28 cellular contexts compared by ENCODE assay signal in genomic region chr12:90947869-90948268, GRCh38. TPM values are rescaled to one million over a fixed set of nuclear protein-coding genes. Genes with fewer than 3 reads are reported as not detected.
"Had no signal": no experiment of that assay in that cellular context is flagged by ENCODE, and none has a peak within 500 bp of the region (broad histone marks: within the 10 kb centered on the region; RNA-seq: fewer than 3 reads in every experiment).

No MANE protein-coding gene starts in this region.

- DNase-seq: activated CD4-positive, alpha-beta memory T cell treated with anti-CD3 and anti-CD28 coated beads, Interleukin-2, amount 10 ng/mL, durations not matched to agents 7 days and 5 days; activated CD4-positive, alpha-beta T cell treated with anti-CD3 and anti-CD28 coated beads for 36 hours; activated CD4-positive, alpha-beta T cell treated with anti-CD3 and anti-CD28 coated beads, Interleukin-2, amount 50 U/mL, for 1 hour; activated CD4-positive, CD25-positive, alpha-beta regulatory T cell; activated gamma-delta T cell; activated naive CD4-positive, alpha-beta T cell treated with anti-CD3 and anti-CD28 coated beads for 36 hours; activated T-cell treated with anti-CD3 and anti-CD28 coated beads for 4 hours; activated T-cell treated with anti-CD3 and anti-CD28 coated beads, Interleukin-2, amount 50 U/mL, for 48 hours; brain microvascular endothelial cell; Kasumi-1; NCI-H1105 treated with DMSO at 0.1 percent for 48 hours; NCI-H1436 treated with DMSO at 0.1 percent for 48 hours; NCI-H1930; NCI-H2171 treated with DMSO at 0.1 percent for 48 hours; NCI-H226; NCI-H526 treated with DMSO at 0.1 percent for 48 hours; NCI-H82; T-helper 1 cell had no signal

- ATAC-seq: activated CD4-positive, alpha-beta T cell treated with anti-CD3 and anti-CD28 coated beads for 36 hours; activated T-helper 17 cell treated with anti-CD3 and anti-CD28 coated beads, Interleukin-2, amount 50 U/mL, for 72 hours had no signal

- H3K4me3 Mint-ChIP-seq: activated CD4-positive, alpha-beta memory T cell treated with anti-CD3 and anti-CD28 coated beads, Interleukin-2, amount 10 ng/mL, durations not matched to agents 7 days and 5 days; activated CD4-positive, alpha-beta T cell treated with anti-CD3 and anti-CD28 coated beads for 36 hours; activated naive CD4-positive, alpha-beta T cell treated with anti-CD3 and anti-CD28 coated beads for 36 hours; activated naive CD8-positive, alpha-beta T cell; activated T-helper 17 cell treated with anti-CD3 and anti-CD28 coated beads, Interleukin-2, amount 50 U/mL, for 72 hours had no signal

- H3K4me3 ChIP-seq: cardiac muscle cell, SK-N-MC had no signal

- H3K9me3 Mint-ChIP-seq: activated CD4-positive, alpha-beta memory T cell treated with anti-CD3 and anti-CD28 coated beads, Interleukin-2, amount 10 ng/mL, durations not matched to agents 7 days and 5 days; activated naive CD4-positive, alpha-beta T cell treated with anti-CD3 and anti-CD28 coated beads for 36 hours; activated T-helper 17 cell treated with anti-CD3 and anti-CD28 coated beads, Interleukin-2, amount 50 U/mL, for 72 hours had no signal

- H3K27me3 Mint-ChIP-seq: activated CD4-positive, alpha-beta memory T cell treated with anti-CD3 and anti-CD28 coated beads, Interleukin-2, amount 10 ng/mL, durations not matched to agents 7 days and 5 days; activated naive CD8-positive, alpha-beta T cell; activated T-helper 17 cell treated with anti-CD3 and anti-CD28 coated beads, Interleukin-2, amount 50 U/mL, for 72 hours had no signal

- H3K27me3 ChIP-seq: brain microvascular endothelial cell, cardiac muscle cell had no signal

- H3K4me1 Mint-ChIP-seq: activated CD4-positive, alpha-beta memory T cell treated with anti-CD3 and anti-CD28 coated beads, Interleukin-2, amount 10 ng/mL, durations not matched to agents 7 days and 5 days; activated CD4-positive, alpha-beta T cell treated with anti-CD3 and anti-CD28 coated beads for 36 hours; activated T-helper 17 cell treated with anti-CD3 and anti-CD28 coated beads, Interleukin-2, amount 50 U/mL, for 72 hours had no signal

- H3K36me3 Mint-ChIP-seq: activated naive CD8-positive, alpha-beta T cell had no signal

- H3K36me3 ChIP-seq: brain microvascular endothelial cell, cardiac muscle cell had no signal

- H3K27ac ChIP-seq: brain microvascular endothelial cell, cardiac muscle cell, SK-N-MC, VCaP had no signal

- H3K27ac Mint-ChIP-seq: activated CD4-positive, alpha-beta memory T cell treated with anti-CD3 and anti-CD28 coated beads, Interleukin-2, amount 10 ng/mL, durations not matched to agents 7 days and 5 days; activated CD4-positive, alpha-beta T cell treated with anti-CD3 and anti-CD28 coated beads for 36 hours; activated naive CD4-positive, alpha-beta T cell treated with anti-CD3 and anti-CD28 coated beads for 36 hours; activated naive CD8-positive, alpha-beta T cell; activated T-helper 17 cell treated with anti-CD3 and anti-CD28 coated beads, Interleukin-2, amount 50 U/mL, for 72 hours had no signal

RNA-seq across cellular contexts. Expression of gene CCER1, which starts 7.1 kb away (rescaled TPM):
- total RNA-seq: activated CD4-positive, alpha-beta memory T cell treated with anti-CD3 and anti-CD28 coated beads, Interleukin-2, amount 10 ng/mL, durations not matched to agents 7 days and 5 days; activated CD4-positive, alpha-beta T cell treated with anti-CD3 and anti-CD28 coated beads for 36 hours; activated CD8-positive, alpha-beta memory T cell treated with anti-CD3 and anti-CD28 coated beads for 36 hours; activated naive CD4-positive, alpha-beta T cell treated with anti-CD3 and anti-CD28 coated beads for 36 hours; activated T-helper 17 cell treated with anti-CD3 and anti-CD28 coated beads, Interleukin-2, amount 50 U/mL, for 72 hours; cardiac muscle cell; NCI-H460; OCI-LY7; RPMI7951; T-helper 2 cell treated with Interferon-gamma antibody and Interleukin-4, amounts not matched to agents 100 ng/mL and 5 ng/mL, for 36 hours had no signal
- polyA plus RNA-seq: cardiac muscle cell had no signal

RNA-seq across cellular contexts. Expression of gene EPYC, which starts 56.9 kb away (rescaled TPM):
- total RNA-seq: activated CD4-positive, alpha-beta memory T cell treated with anti-CD3 and anti-CD28 coated beads, Interleukin-2, amount 10 ng/mL, durations not matched to agents 7 days and 5 days; activated CD4-positive, alpha-beta T cell treated with anti-CD3 and anti-CD28 coated beads for 36 hours; activated CD8-positive, alpha-beta memory T cell treated with anti-CD3 and anti-CD28 coated beads for 36 hours; activated naive CD4-positive, alpha-beta T cell treated with anti-CD3 and anti-CD28 coated beads for 36 hours; activated T-helper 17 cell treated with anti-CD3 and anti-CD28 coated beads, Interleukin-2, amount 50 U/mL, for 72 hours; cardiac muscle cell; NCI-H460; OCI-LY7; RPMI7951; T-helper 2 cell treated with Interferon-gamma antibody and Interleukin-4, amounts not matched to agents 100 ng/mL and 5 ng/mL, for 36 hours had no signal
- polyA plus RNA-seq: cardiac muscle cell had no signal
